ENCODE assay signal across 8 cellular contexts in genomic region chr20:53611449-53611894, GRCh38. TPM values are rescaled to one million over a fixed set of nuclear protein-coding genes. Genes with fewer than 3 reads are reported as not detected.
DNase-seq lines count a peak whose midpoint lies in the region; ATAC-seq and TF ChIP-seq lines count a peak whose summit lies in the region.

No MANE protein-coding gene starts in this region.

- ATAC-seq in GM18907 (IDR thresholded peaks at IDR 0.05; ENCODE audit: unreplicated experiment), result no peak

- intact Hi-C loops in Caco-2 (cut with micrococcal nuclease; ENCODE audit: unreplicated experiment), result no loop called here

- TF ChIP-seq CTCF in Caco-2 (IDR thresholded peaks at IDR 0.05; ENCODE audit: insufficient read depth in 1 of 2, low read depth in 1 of 2, low read length in 1 of 2, severe bottlenecking in 1 of 2, unreplicated experiment in 1 of 2) (no peak), Peyer's patch (IDR thresholded peaks at IDR 0.05) (no peak), fibroblast of lung (conservative IDR thresholded peaks at IDR 0.05 in 1 of 2, IDR thresholded peaks at IDR 0.05 in 1 of 2; ENCODE audit: low read depth in 1 of 2, low read length in 2 of 2) (no peak)

- H3K4me1 Mint-ChIP-seq in Caco-2 (ENCODE audit: low read depth, unreplicated experiment), result peaks cover 26% of the 10 kb centered on the region

- DNase-seq in Caco-2 (peak in 1 of 2 experiments; percentile 27), H4 (ENCODE audit: low spot score) (peak; percentile 97), Peyer's patch (peak in 2 of 3 donors; percentile 31 to 53), fibroblast of lung (ENCODE audit: low read depth in 2 of 2) (peak; percentile 99 to 100), pons (ENCODE audit: low spot score) (peak; percentile 69), NCI-H1417 treated with DMSO at 0.1 percent for 48 hours (lab: John Stamatoyannopoulos, UW) (no peak), NCI-H146 treated with DMSO at 0.1 percent for 48 hours (lab: John Stamatoyannopoulos, UW; ENCODE audit: unreplicated experiment) (no peak)

- peak overlapping the region; percentile 56 for H3K4me2 ChIP-seq in fibroblast of lung (ENCODE audit: extremely low read depth, insufficient read depth, low read length)

- H3K4me3 ChIP-seq in Caco-2 (ENCODE audit: low read depth, low read length) (no peak overlapping the region), Peyer's patch (no peak overlapping the region), fibroblast of lung (replicated peaks in 1 of 4; ENCODE audit: control extremely low read depth in 1 of 4, insufficient read depth in 1 of 4, low read depth in 3 of 4, low read length in 4 of 4) (no peak overlapping the region)

- no peaks in the 10 kb centered on the region for H3K79me2 ChIP-seq in fibroblast of lung (ENCODE audit: control insufficient read depth, insufficient read depth, low read length)

- no peaks in the 10 kb centered on the region for H3K27me3 ChIP-seq in Caco-2 (replicated peaks; ENCODE audit: control insufficient read depth, insufficient read depth, low read length)
- no peaks in the 10 kb centered on the region for H3K27me3 ChIP-seq in Peyer's patch
- H3K27me3 ChIP-seq in fibroblast of lung (ENCODE audit: control insufficient read depth, insufficient read depth, low read length), result no peaks in the 10 kb centered on the region

- H3K36me3 ChIP-seq in Caco-2 (ENCODE audit: control insufficient read depth, insufficient read depth, low read length) (no peaks in the 10 kb centered on the region), Peyer's patch (no peaks in the 10 kb centered on the region), fibroblast of lung (ENCODE audit: control insufficient read depth, insufficient read depth, low read length) (no peaks in the 10 kb centered on the region)

- TF ChIP-seq POLR2A in Peyer's patch (IDR thresholded peaks at IDR 0.05), result no peak

- no peaks in the 10 kb centered on the region for H3K27me3 Mint-ChIP-seq in Caco-2 (ENCODE audit: insufficient read depth, unreplicated experiment)

- BruUV-seq in Caco-2 (replicated peaks; lab: Mats Ljungman, UMichigan), result no TSS peak

- H3K9ac ChIP-seq in fibroblast of lung (ENCODE audit: insufficient read depth, low read length), result no peak overlapping the region

- H3K4me1 ChIP-seq in Caco-2 (peaks cover 14% of the 10 kb centered on the region), Peyer's patch (peaks cover 0 to 3% (median 1%) of the 10 kb centered on the region in 4 donors), fibroblast of lung (ENCODE audit: control insufficient read depth, extremely low read depth, insufficient read depth, low read length) (peaks cover 13% of the 10 kb centered on the region)

- POLR2A ChIA-PET in Caco-2 (lab: Charles Lee), result interaction anchor here (1.1 kb wide), 1 partner anchor 127 kb away, joined by 4 read pairs; no protein-coding TSS in a partner anchor

- CTCF ChIA-PET in Caco-2 (lab: Charles Lee), result interaction anchor here (1.0 kb wide), 1 partner anchor 12 kb away, joined by 3 read pairs; no protein-coding TSS in a partner anchor

- no peak overlapping the region for H3K4me3 Mint-ChIP-seq in Caco-2 (ENCODE audit: unreplicated experiment)

- H3K27ac ChIP-seq in Peyer's patch (no peak overlapping the region), fibroblast of lung (ENCODE audit: insufficient read depth, low read length) (peak overlapping the region; percentile 74)

- peak overlapping the region; percentile 10 for H3K27ac Mint-ChIP-seq in Caco-2 (ENCODE audit: unreplicated experiment)

- no peak overlapping the region for H2AFZ ChIP-seq in fibroblast of lung (ENCODE audit: low read length)

- H3K9me3 Mint-ChIP-seq in Caco-2 (ENCODE audit: unreplicated experiment), result no peaks in the 10 kb centered on the region

- no peaks in the 10 kb centered on the region for H4K20me1 ChIP-seq in fibroblast of lung (ENCODE audit: control insufficient read depth, extremely low read depth, insufficient read depth, low read length)

- H3K9me3 ChIP-seq in Caco-2 (no peaks in the 10 kb centered on the region), Peyer's patch (no peaks in the 10 kb centered on the region), fibroblast of lung (ENCODE audit: control insufficient read depth, insufficient read depth, low read depth, low read length) (no peaks in the 10 kb centered on the region)

- H3K36me3 Mint-ChIP-seq in Caco-2 (ENCODE audit: insufficient read depth, unreplicated experiment), result no peaks in the 10 kb centered on the region

RNA-seq across cellular contexts. Expression of gene ZNF217, which starts 17.8 kb away (rescaled TPM):
- total RNA-seq in Caco-2 (2022) (65.5 and 73.2 TPM in 2 replicates), Peyer's patch (10 to 100 TPM; 23.3 to 59.4 (median 43.4) TPM), fibroblast of lung (13.4 and 22.0 TPM in 2 replicates)
- total RNA-seq in H4 (2014; rRNA removed; shearing (Covaris generic)), result 8.1 and 9.7 TPM in 2 replicates
- polyA plus RNA-seq in fibroblast of lung, result 12.1 and 14.5 TPM in 2 replicates
- polyA plus RNA-seq in fibroblast of lung (2012), result 11.2 and 15.3 TPM in 2 replicates
- polyA minus RNA-seq in fibroblast of lung (ENCODE audit: low replicate concordance), result 17.7 and 23.5 TPM in 2 replicates

Comparison
In these comparisons a context has a peak if more than half of its experiments do, and no peak if none do; other contexts are left out.
1. DNase-seq: peak in H4 (single experiment), Peyer's patch (2 of 3), fibroblast of lung (2 of 2) and pons (single experiment); none in NCI-H1417 treated with DMSO at 0.1 percent for 48 hours (single experiment) and NCI-H146 treated with DMSO at 0.1 percent for 48 hours (single experiment).